27 cellular contexts compared by ENCODE assay signal in the genomic region with DNA sequence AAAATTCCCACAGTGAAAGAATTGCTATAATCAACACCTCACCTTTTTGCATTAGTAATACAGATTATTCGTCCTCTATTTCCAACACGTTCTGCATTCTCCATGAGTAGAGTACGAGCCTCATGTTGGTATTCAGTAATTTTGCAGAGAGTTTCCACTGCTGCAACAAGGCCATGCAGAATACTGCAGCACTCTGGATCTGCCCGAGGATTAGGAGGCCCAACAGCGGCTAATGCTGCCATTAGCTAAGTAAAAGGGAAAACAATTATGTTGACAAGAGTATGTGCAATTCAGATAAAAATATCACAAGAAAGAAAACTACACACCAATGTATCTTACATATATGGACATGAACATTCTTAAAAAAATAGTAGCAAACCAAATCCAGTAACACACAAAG.
"Had no signal": no experiment of that assay in that cellular context is flagged by ENCODE, and none has a peak within 500 bp of the region (broad histone marks: within the 10 kb centered on the region; RNA-seq: fewer than 3 reads in every experiment).

No MANE protein-coding gene starts in this region.

- H3K4me3 Mint-ChIP-seq: activated CD4-positive, alpha-beta memory T cell treated with anti-CD3 and anti-CD28 coated beads, Interleukin-2, amount 10 ng/mL, durations not matched to agents 7 days and 5 days; activated CD4-positive, alpha-beta T cell treated with anti-CD3 and anti-CD28 coated beads, Interleukin-2, amount 10 ng/mL, durations not matched to agents 7 days and 5 days; activated naive CD4-positive, alpha-beta T cell treated with anti-CD3 and anti-CD28 coated beads, Interleukin-2, amount 10 ng/mL, durations not matched to agents 7 days and 5 days; activated naive CD8-positive, alpha-beta T cell treated with anti-CD3 and anti-CD28 coated beads, Interleukin-2, amount 10 ng/mL, durations not matched to agents 7 days and 5 days; activated T-cell treated with anti-CD3 and anti-CD28 coated beads, Interleukin-2, amount 50 U/mL, for 24 hours; activated T-cell treated with anti-CD3 and anti-CD28 coated beads, Interleukin-2, amount 50 U/mL, for 72 hours; brain; WTC11 had no signal

- H3K9me3 Mint-ChIP-seq: activated CD4-positive, alpha-beta memory T cell treated with anti-CD3 and anti-CD28 coated beads, Interleukin-2, amount 10 ng/mL, durations not matched to agents 7 days and 5 days; activated CD4-positive, alpha-beta T cell treated with anti-CD3 and anti-CD28 coated beads, Interleukin-2, amount 10 ng/mL, durations not matched to agents 7 days and 5 days; activated naive CD4-positive, alpha-beta T cell treated with anti-CD3 and anti-CD28 coated beads, Interleukin-2, amount 10 ng/mL, durations not matched to agents 7 days and 5 days; activated naive CD4-positive, alpha-beta T cell treated with anti-CD3 and anti-CD28 coated beads, Interleukin-2, amount 50 U/mL, for 72 hours; activated naive CD8-positive, alpha-beta T cell treated with anti-CD3 and anti-CD28 coated beads, Interleukin-2, amount 10 ng/mL, durations not matched to agents 7 days and 5 days; activated T-cell treated with anti-CD3 and anti-CD28 coated beads, Interleukin-2, amount 50 U/mL, for 24 hours; activated T-cell treated with anti-CD3 and anti-CD28 coated beads, Interleukin-2, amount 50 U/mL, for 72 hours; brain; WTC11 had no signal

- H3K27ac ChIP-seq: ascending aorta, breast epithelium, cardiac muscle cell, colonic mucosa had no signal

- H3K27me3 Mint-ChIP-seq: activated CD4-positive, alpha-beta memory T cell treated with anti-CD3 and anti-CD28 coated beads, Interleukin-2, amount 10 ng/mL, durations not matched to agents 7 days and 5 days; activated CD4-positive, alpha-beta T cell treated with anti-CD3 and anti-CD28 coated beads, Interleukin-2, amount 10 ng/mL, durations not matched to agents 7 days and 5 days; activated naive CD4-positive, alpha-beta T cell treated with anti-CD3 and anti-CD28 coated beads, Interleukin-2, amount 10 ng/mL, durations not matched to agents 7 days and 5 days; activated naive CD8-positive, alpha-beta T cell treated with anti-CD3 and anti-CD28 coated beads, Interleukin-2, amount 10 ng/mL, durations not matched to agents 7 days and 5 days; activated T-cell treated with anti-CD3 and anti-CD28 coated beads, Interleukin-2, amount 50 U/mL, for 24 hours; brain had no signal

- H3K27me3 ChIP-seq: ascending aorta, breast epithelium, cardiac muscle cell, colonic mucosa had no signal

- H3K4me1 ChIP-seq: ascending aorta, breast epithelium, colonic mucosa had no signal

- H3K9me3 ChIP-seq: ascending aorta, breast epithelium, colonic mucosa had no signal

- H3K4me3 ChIP-seq: ascending aorta, breast epithelium, cardiac muscle cell, colonic mucosa had no signal

- DNase-seq: activated CD4-positive, alpha-beta memory T cell treated with anti-CD3 and anti-CD28 coated beads, Interleukin-2, amount 10 ng/mL, durations not matched to agents 7 days and 5 days; activated CD4-positive, alpha-beta T cell treated with anti-CD3 and anti-CD28 coated beads for 1 hour; activated CD4-positive, alpha-beta T cell treated with anti-CD3 and anti-CD28 coated beads for 4 hours; activated CD4-positive, alpha-beta T cell treated with anti-CD3 and anti-CD28 coated beads, Interleukin-2, amount 10 ng/mL, durations not matched to agents 7 days and 5 days; activated CD4-positive, alpha-beta T cell treated with anti-CD3 and anti-CD28 coated beads, Interleukin-2, amount 50 U/mL, for 4 hours; activated CD8-positive, alpha-beta memory T cell treated with anti-CD3 and anti-CD28 coated beads, Interleukin-2, amount 50 U/mL, for 48 hours; activated gamma-delta T cell; activated naive CD4-positive, alpha-beta T cell; activated naive CD4-positive, alpha-beta T cell treated with anti-CD3 and anti-CD28 coated beads, Interleukin-2, amount 10 ng/mL, durations not matched to agents 7 days and 5 days; activated naive CD8-positive, alpha-beta T cell treated with anti-CD3 and anti-CD28 coated beads, Interleukin-2, amount 10 ng/mL, durations not matched to agents 7 days and 5 days; activated T-cell treated with anti-CD3 and anti-CD28 coated beads for 4 hours; activated T-cell treated with anti-CD3 and anti-CD28 coated beads, Interleukin-2, amount 50 U/mL, for 24 hours; activated T-cell treated with anti-CD3 and anti-CD28 coated beads, Interleukin-2, amount 50 U/mL, for 72 hours; central memory CD4-positive, alpha-beta T cell; cerebellar nuclear complex; colonic mucosa; effector CD8-positive, alpha-beta T cell; foreskin fibroblast; head of caudate nucleus; T-helper 2 cell had no signal

- H3K27ac Mint-ChIP-seq: activated CD4-positive, alpha-beta memory T cell treated with anti-CD3 and anti-CD28 coated beads, Interleukin-2, amount 10 ng/mL, durations not matched to agents 7 days and 5 days; activated CD4-positive, alpha-beta T cell treated with anti-CD3 and anti-CD28 coated beads, Interleukin-2, amount 10 ng/mL, durations not matched to agents 7 days and 5 days; activated naive CD4-positive, alpha-beta T cell treated with anti-CD3 and anti-CD28 coated beads, Interleukin-2, amount 10 ng/mL, durations not matched to agents 7 days and 5 days; activated naive CD8-positive, alpha-beta T cell treated with anti-CD3 and anti-CD28 coated beads, Interleukin-2, amount 10 ng/mL, durations not matched to agents 7 days and 5 days; activated T-cell treated with anti-CD3 and anti-CD28 coated beads, Interleukin-2, amount 50 U/mL, for 24 hours; activated T-cell treated with anti-CD3 and anti-CD28 coated beads, Interleukin-2, amount 50 U/mL, for 72 hours; WTC11 had no signal

- H3K36me3 ChIP-seq: colonic mucosa had no signal

- ATAC-seq: activated naive CD4-positive, alpha-beta T cell treated with anti-CD3 and anti-CD28 coated beads, Interleukin-2, amount 50 U/mL, for 72 hours; activated T-cell treated with anti-CD3 and anti-CD28 coated beads, Interleukin-2, amount 50 U/mL, for 72 hours; esophagus mucosa; WTC11 had no signal

- H3K4me1 Mint-ChIP-seq: WTC11 had no signal
